1 cellular context compared by ENCODE assay signal in the genomic region with DNA sequence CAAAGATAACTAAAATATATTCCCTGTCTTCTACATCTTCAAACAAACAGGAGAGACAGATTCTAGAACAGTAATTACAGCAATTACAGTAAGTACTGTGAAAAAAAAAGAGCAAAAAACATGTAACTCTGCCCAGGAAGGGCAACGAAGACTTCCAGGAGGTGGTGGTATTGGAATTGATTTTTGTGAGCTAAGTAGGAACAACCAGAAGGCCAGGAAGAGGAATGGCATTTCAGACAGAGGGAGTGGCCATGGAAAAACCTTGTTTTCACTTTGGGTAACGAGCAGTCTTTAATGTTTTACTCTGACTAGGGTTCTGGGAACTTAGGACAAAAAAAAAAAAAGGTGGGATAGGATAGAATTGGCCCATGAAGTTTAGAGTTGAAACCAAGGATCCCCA.
TF ChIP-seq lines count a peak whose summit lies in the region.

No MANE protein-coding gene starts in this region.

TF ChIP-seq in GM12878, 131 proteins besides CTCF, POLR2A, EP300 and RAD21 (continued from another document):
- TF ChIP-seq, protein P1, sequence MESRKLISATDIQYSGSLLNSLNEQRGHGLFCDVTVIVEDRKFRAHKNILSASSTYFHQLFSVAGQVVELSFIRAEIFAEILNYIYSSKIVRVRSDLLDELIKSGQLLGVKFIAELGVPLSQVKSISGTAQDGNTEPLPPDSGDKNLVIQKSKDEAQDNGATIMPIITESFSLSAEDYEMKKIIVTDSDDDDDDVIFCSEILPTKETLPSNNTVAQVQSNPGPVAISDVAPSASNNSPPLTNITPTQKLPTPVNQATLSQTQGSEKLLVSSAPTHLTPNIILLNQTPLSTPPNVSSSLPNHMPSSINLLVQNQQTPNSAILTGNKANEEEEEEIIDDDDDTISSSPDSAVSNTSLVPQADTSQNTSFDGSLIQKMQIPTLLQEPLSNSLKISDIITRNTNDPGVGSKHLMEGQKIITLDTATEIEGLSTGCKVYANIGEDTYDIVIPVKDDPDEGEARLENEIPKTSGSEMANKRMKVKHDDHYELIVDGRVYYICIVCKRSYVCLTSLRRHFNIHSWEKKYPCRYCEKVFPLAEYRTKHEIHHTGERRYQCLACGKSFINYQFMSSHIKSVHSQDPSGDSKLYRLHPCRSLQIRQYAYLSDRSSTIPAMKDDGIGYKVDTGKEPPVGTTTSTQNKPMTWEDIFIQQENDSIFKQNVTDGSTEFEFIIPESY (IDR thresholded peaks at IDR 0.05), result no peak
- TF ChIP-seq BMI1 (IDR thresholded peaks at IDR 0.05; ENCODE audit: borderline replicate concordance), result no peak
- no peak for TF ChIP-seq HDAC6 (IDR thresholded peaks at IDR 0.05; ENCODE audit: unreplicated experiment)
- TF ChIP-seq MYC (IDR thresholded peaks at IDR 0.05; ENCODE audit: insufficient read depth, insufficient read length, insufficient replicate concordance, low read length, severe bottlenecking), result no peak
- no peak for TF ChIP-seq GATAD2B (conservative IDR thresholded peaks at IDR 0.05; ENCODE audit: low read depth)
- TF ChIP-seq, protein P2, sequence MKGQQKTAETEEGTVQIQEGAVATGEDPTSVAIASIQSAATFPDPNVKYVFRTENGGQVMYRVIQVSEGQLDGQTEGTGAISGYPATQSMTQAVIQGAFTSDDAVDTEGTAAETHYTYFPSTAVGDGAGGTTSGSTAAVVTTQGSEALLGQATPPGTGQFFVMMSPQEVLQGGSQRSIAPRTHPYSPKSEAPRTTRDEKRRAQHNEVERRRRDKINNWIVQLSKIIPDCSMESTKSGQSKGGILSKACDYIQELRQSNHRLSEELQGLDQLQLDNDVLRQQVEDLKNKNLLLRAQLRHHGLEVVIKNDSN (IDR thresholded peaks at IDR 0.05; ENCODE audit: borderline replicate concordance, extremely low read length, insufficient read depth, low read depth, low read length), result no peak
- TF ChIP-seq, protein P3, sequence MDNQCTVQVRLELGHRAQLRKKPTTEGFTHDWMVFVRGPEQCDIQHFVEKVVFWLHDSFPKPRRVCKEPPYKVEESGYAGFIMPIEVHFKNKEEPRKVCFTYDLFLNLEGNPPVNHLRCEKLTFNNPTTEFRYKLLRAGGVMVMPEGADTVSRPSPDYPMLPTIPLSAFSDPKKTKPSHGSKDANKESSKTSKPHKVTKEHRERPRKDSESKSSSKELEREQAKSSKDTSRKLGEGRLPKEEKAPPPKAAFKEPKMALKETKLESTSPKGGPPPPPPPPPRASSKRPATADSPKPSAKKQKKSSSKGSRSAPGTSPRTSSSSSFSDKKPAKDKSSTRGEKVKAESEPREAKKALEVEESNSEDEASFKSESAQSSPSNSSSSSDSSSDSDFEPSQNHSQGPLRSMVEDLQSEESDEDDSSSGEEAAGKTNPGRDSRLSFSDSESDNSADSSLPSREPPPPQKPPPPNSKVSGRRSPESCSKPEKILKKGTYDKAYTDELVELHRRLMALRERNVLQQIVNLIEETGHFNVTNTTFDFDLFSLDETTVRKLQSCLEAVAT (IDR thresholded peaks at IDR 0.05), result no peak
- TF ChIP-seq FOXK2 (IDR thresholded peaks at IDR 0.05), result no peak
- no peak for TF ChIP-seq TAF1 (IDR thresholded peaks at IDR 0.05; ENCODE audit: borderline replicate concordance, low read depth, low read length)
- no peak for TF ChIP-seq POLR2AphosphoS5 (IDR thresholded peaks at IDR 0.05; ENCODE audit: low read length)
- TF ChIP-seq STAT3 (IDR thresholded peaks at IDR 0.05; ENCODE audit: low read depth, low read length), result no peak
- TF ChIP-seq MTA2 (IDR thresholded peaks at IDR 0.05; ENCODE audit: low read depth), result no peak
- TF ChIP-seq MTA3 (IDR thresholded peaks at IDR 0.05; ENCODE audit: borderline replicate concordance, low read length), result no peak
- no peak for TF ChIP-seq CEBPB (IDR thresholded peaks at IDR 0.05; ENCODE audit: borderline replicate concordance in 1 of 2, low read depth in 2 of 2, low read length in 2 of 2)
- TF ChIP-seq ZNF217 (IDR thresholded peaks at IDR 0.05), result no peak
- TF ChIP-seq LARP7 (IDR thresholded peaks at IDR 0.05), result no peak
